8 cellular contexts compared by ENCODE assay signal in genomic region chr9:135075234-135076142, GRCh38. TPM values are rescaled to one million over a fixed set of nuclear protein-coding genes. Genes with fewer than 3 reads are reported as not detected.
DNase-seq lines count a peak whose midpoint lies in the region; ATAC-seq and FAIRE-seq lines count a peak whose summit lies in the region.

No MANE protein-coding gene starts in this region.

- intact Hi-C loops in activated CD4-positive, alpha-beta T cell treated with anti-CD3 and anti-CD28 coated beads, Interleukin-2, amount 10 ng/mL, durations not matched to agents 24 days and 14 days (cut with micrococcal nuclease): no loop called here

- no peaks in the 10 kb centered on the region for H3K36me3 ChIP-seq in ectodermal cell (ENCODE audit: control insufficient read depth, insufficient read depth, low read length)

- H3K4me3 ChIP-seq in ectodermal cell (ENCODE audit: insufficient read depth, low read depth, low read length): peak overlapping the region; percentile 61

- H3K27me3 ChIP-seq in ectodermal cell (ENCODE audit: control insufficient read depth, insufficient read depth, low read length, poor library complexity, severe bottlenecking): peaks cover 20% of the 10 kb centered on the region

- no peak overlapping the region for H3K4me3 Mint-ChIP-seq in activated CD4-positive, alpha-beta T cell treated with anti-CD3 and anti-CD28 coated beads, Interleukin-2, amount 10 ng/mL, durations not matched to agents 24 days and 14 days

- H3K27ac ChIP-seq in ectodermal cell (ENCODE audit: insufficient read depth, low read depth, low read length, poor library complexity, severe bottlenecking): no peak overlapping the region

- peak; percentile 33 for DNase-seq in activated effector memory CD4-positive, alpha-beta T cell treated with anti-CD3 and anti-CD28 coated beads, Interleukin-2, amount 50 U/mL, for 16 hours
- DNase-seq in activated effector memory CD4-positive, alpha-beta T cell treated with Interleukin-2 at 50 U/mL for 16 hours: no peak
- peak; percentile 65 for DNase-seq in middle frontal gyrus (ENCODE audit: extremely low spot score, low spot score)
- DNase-seq in urothelium cell line (ENCODE audit: low spot score): peak; percentile 79
- no peak for DNase-seq in activated CD4-positive, alpha-beta T cell treated with anti-CD3 and anti-CD28 coated beads, Interleukin-2, amount 10 ng/mL, durations not matched to agents 24 days and 14 days
- no peak for DNase-seq in 8988T

- peaks cover 18% of the 10 kb centered on the region for H3K27me3 Mint-ChIP-seq in activated CD4-positive, alpha-beta T cell treated with anti-CD3 and anti-CD28 coated beads, Interleukin-2, amount 10 ng/mL, durations not matched to agents 24 days and 14 days

- H3K36me3 Mint-ChIP-seq in activated CD4-positive, alpha-beta T cell treated with anti-CD3 and anti-CD28 coated beads, Interleukin-2, amount 10 ng/mL, durations not matched to agents 24 days and 14 days (ENCODE audit: low read depth): no peaks in the 10 kb centered on the region

- ATAC-seq in GM19035 (IDR thresholded peaks at IDR 0.05; ENCODE audit: unreplicated experiment): no peak

- H3K4me1 Mint-ChIP-seq in activated CD4-positive, alpha-beta T cell treated with anti-CD3 and anti-CD28 coated beads, Interleukin-2, amount 10 ng/mL, durations not matched to agents 24 days and 14 days: no peaks in the 10 kb centered on the region

- H3K9me3 Mint-ChIP-seq in activated CD4-positive, alpha-beta T cell treated with anti-CD3 and anti-CD28 coated beads, Interleukin-2, amount 10 ng/mL, durations not matched to agents 24 days and 14 days: no peaks in the 10 kb centered on the region

- no peak overlapping the region for H3K27ac Mint-ChIP-seq in activated CD4-positive, alpha-beta T cell treated with anti-CD3 and anti-CD28 coated beads, Interleukin-2, amount 10 ng/mL, durations not matched to agents 24 days and 14 days

- whole genome bisulfite sequencing in ectodermal cell, 2 experiments: 1% methylated on average over 90 of the region's 90 CpGs

- peaks cover 10% of the 10 kb centered on the region for H3K4me1 ChIP-seq in ectodermal cell (ENCODE audit: control insufficient read depth, insufficient read depth, low read length)

- no peaks in the 10 kb centered on the region for H3K9me3 ChIP-seq in ectodermal cell (ENCODE audit: control insufficient read depth, low read length)

- no peak for FAIRE-seq in urothelium cell line (lab: Jason Lieb, UNC)

RNA-seq across cellular contexts. Expression of gene OLFM1, which starts 12.0 kb away (rescaled TPM):
- 26.5 TPM for polyA plus RNA-seq in ectodermal cell (2013, experiment 1 of 4)
- polyA plus RNA-seq in ectodermal cell (2013, experiment 2 of 4): 25.6 TPM
- 23.2 TPM for polyA plus RNA-seq in ectodermal cell (2013, experiment 3 of 4)
- polyA plus RNA-seq in ectodermal cell (2013, experiment 4 of 4): 27.2 TPM
- total RNA-seq in activated CD4-positive, alpha-beta T cell treated with anti-CD3 and anti-CD28 coated beads, Interleukin-2, amount 10 ng/mL, durations not matched to agents 24 days and 14 days: 0.19 and 0.35 TPM in 2 replicates

Comparison
In these comparisons a context has a peak if more than half of its experiments do, and no peak if none do; other contexts are left out.
1. DNase-seq: peak in activated effector memory CD4-positive, alpha-beta T cell treated with anti-CD3 and anti-CD28 coated beads, Interleukin-2, amount 50 U/mL, for 16 hours (single experiment), middle frontal gyrus (single experiment) and urothelium cell line (single experiment); none in activated effector memory CD4-positive, alpha-beta T cell treated with Interleukin-2 at 50 U/mL for 16 hours (single experiment), activated CD4-positive, alpha-beta T cell treated with anti-CD3 and anti-CD28 coated beads, Interleukin-2, amount 10 ng/mL, durations not matched to agents 24 days and 14 days (single experiment) and 8988T (single experiment).